Comparison of ENCODE assay signal across 8 cellular contexts in genomic region chr3:152471814-152472605, GRCh38.
DNase-seq lines count a peak whose midpoint lies in the region; ATAC-seq and TF ChIP-seq lines count a peak whose summit lies in the region.

No MANE protein-coding gene starts in this region.

- H3K27ac ChIP-seq in DOHH2 (ENCODE audit: low read depth, low read length) (no peak overlapping the region), Karpas-422 (ENCODE audit: low read length) (no peak overlapping the region), right atrium auricular region (peak overlapping the region in 1 of 2 donors; percentile 46), gastrocnemius medialis (peak overlapping the region; percentile 34 to 62 (median 53))

- H3K27ac Mint-ChIP-seq in T-cell = peak overlapping the region; percentile 72 to 80

- H3K27me3 ChIP-seq in DOHH2 (ENCODE audit: control insufficient read depth, low read length) = no peaks in the 10 kb centered on the region
- no peaks in the 10 kb centered on the region for H3K27me3 ChIP-seq in Karpas-422 (ENCODE audit: low read length)
- no peaks in the 10 kb centered on the region for H3K27me3 ChIP-seq in adipocyte (replicated peaks; ENCODE audit: control insufficient read depth, insufficient read depth, low read length)
- no peaks in the 10 kb centered on the region for H3K27me3 ChIP-seq in right atrium auricular region
- H3K27me3 ChIP-seq in gastrocnemius medialis = no peaks in the 10 kb centered on the region

- H3K4me3 ChIP-seq in DOHH2 (ENCODE audit: low read length) = peak overlapping the region; percentile 54
- no peak overlapping the region for H3K4me3 ChIP-seq in Karpas-422 (ENCODE audit: low read length)
- H3K4me3 ChIP-seq in adipocyte (ENCODE audit: low read length) = peak overlapping the region; percentile 53
- peak overlapping the region in 1 of 2 donors; percentile 28 for H3K4me3 ChIP-seq in right atrium auricular region
- peak overlapping the region in 2 of 4 donors; percentile 13 to 31 for H3K4me3 ChIP-seq in gastrocnemius medialis

- H3K9me2 ChIP-seq in DOHH2 (replicated peaks; ENCODE audit: control insufficient read depth, low read length) (no peaks in the 10 kb centered on the region), Karpas-422 (replicated peaks; ENCODE audit: insufficient read depth, low read length) (no peaks in the 10 kb centered on the region)

- intact Hi-C loops in gastrocnemius medialis (cut with DNase I; ENCODE audit: low total_unique reads) = loop anchor here (1.0 to 2.0 kb wide), 3 partner anchors 102 to 399 kb away; no protein-coding TSS in a partner anchor

- H3K36me3 ChIP-seq in DOHH2 (ENCODE audit: control insufficient read depth, low read length) (peaks cover under 1% of the 10 kb centered on the region; the same call in 1 of the 2 replicates), Karpas-422 (ENCODE audit: insufficient read depth, low read length) (no peaks in the 10 kb centered on the region), adipocyte (ENCODE audit: control insufficient read depth, insufficient read depth, low read length, severe bottlenecking) (no peaks in the 10 kb centered on the region), right atrium auricular region (no peaks in the 10 kb centered on the region), gastrocnemius medialis (no peaks in the 10 kb centered on the region)

- TF ChIP-seq CTCF in DOHH2 (IDR thresholded peaks at IDR 0.05; ENCODE audit: low read depth, low read length, poor library complexity, severe bottlenecking) = peak; percentile 59
- peak; percentile 70 to 80 for TF ChIP-seq CTCF in right atrium auricular region (IDR thresholded peaks at IDR 0.05)
- peak; percentile 72 to 78 (median 76) for TF ChIP-seq CTCF in gastrocnemius medialis (IDR thresholded peaks at IDR 0.05 in 4 of 5, conservative IDR thresholded peaks at IDR 0.05 in 1 of 5)

- peaks cover 16 to 20% (median 16%) of the 10 kb centered on the region in 3 donors for H3K4me1 Mint-ChIP-seq in T-cell

- H3K9me3 ChIP-seq in DOHH2 (ENCODE audit: control insufficient read depth, insufficient read depth, low read length) (no peaks in the 10 kb centered on the region), Karpas-422 (ENCODE audit: low read length) (no peaks in the 10 kb centered on the region), adipocyte (ENCODE audit: control insufficient read depth, low read length) (peaks cover 8% of the 10 kb centered on the region), right atrium auricular region (peaks cover 0 to 7% of the 10 kb centered on the region in 2 donors), gastrocnemius medialis (no peaks in the 10 kb centered on the region)

- peak overlapping the region; percentile 62 to 72 (median 66) for H3K4me3 Mint-ChIP-seq in T-cell

- POLR2A ChIA-PET in T-cell (lab: Charles Lee) = interaction anchor here (0.5 to 0.6 kb wide), 2 partner anchors 47 to 266 kb away, joined by 4 to 7 read pairs; no protein-coding TSS in a partner anchor

- peaks cover 0 to 3% (median 0%) of the 10 kb centered on the region in 3 donors for H3K9me3 Mint-ChIP-seq in T-cell

- H3K9ac ChIP-seq in Karpas-422 (ENCODE audit: low read length) (no peak overlapping the region), adipocyte (ENCODE audit: low read length) (peak overlapping the region; percentile 32)

- in situ Hi-C loops in gastrocnemius medialis (cut with MboI; ENCODE audit: low sequenced_read_pairs in 4 of 4) = loop anchor here (10.0 to 25.0 kb wide), 4 partner anchors 103 to 410 kb away; no protein-coding TSS in a partner anchor

- peaks cover 32% of the 10 kb centered on the region for H3F3A ChIP-seq in DOHH2 (ENCODE audit: control insufficient read depth, insufficient read depth)

- CTCF ChIA-PET in T-cell (lab: Charles Lee) = interaction anchor here (0.6 to 2.3 kb wide), 16 partner anchors 10 to 446 kb away, joined by 3 to 15 read pairs (median 4); no protein-coding TSS in a partner anchor

- peaks cover under 1% of the 10 kb centered on the region for H3K36me3 Mint-ChIP-seq in T-cell

- no peak for TF ChIP-seq POLR2A in gastrocnemius medialis (IDR thresholded peaks at IDR 0.05)

- no peaks in the 10 kb centered on the region for H3K27me3 Mint-ChIP-seq in T-cell

- H4K20me1 ChIP-seq in DOHH2 (ENCODE audit: control insufficient read depth, insufficient read depth, low read depth, low read length) (no peaks in the 10 kb centered on the region), Karpas-422 (ENCODE audit: insufficient read depth, low read depth, low read length) (no peaks in the 10 kb centered on the region; the same call in 1 of the 2 replicates)

- H2AFZ ChIP-seq in Karpas-422 (ENCODE audit: low read length) = no peak overlapping the region

- H3K4me1 ChIP-seq in DOHH2 (ENCODE audit: control insufficient read depth, low read length) (peaks cover 15% of the 10 kb centered on the region), Karpas-422 (ENCODE audit: low read length) (peaks cover 3% of the 10 kb centered on the region; the same call in 1 of the 2 replicates), adipocyte (ENCODE audit: control insufficient read depth, insufficient read depth, low read length) (peaks cover 8% of the 10 kb centered on the region), right atrium auricular region (no peaks in the 10 kb centered on the region), gastrocnemius medialis (peaks cover 13% of the 10 kb centered on the region in 2 donors)

- peak; percentile 72 for ATAC-seq in GM21576 (IDR thresholded peaks at IDR 0.05; ENCODE audit: unreplicated experiment)
- peak; percentile 81 to 89 (median 84) for ATAC-seq in T-cell (replicated peaks in 1 of 4)
- peak; percentile 62 to 63 for ATAC-seq in gastrocnemius medialis
- no peak for ATAC-seq in HG02970 (IDR thresholded peaks at IDR 0.05; ENCODE audit: low FRiP score, unreplicated experiment)

- DNase-seq in Karpas-422 = peak; percentile 84
- peak; percentile 46 to 81 (median 66) for DNase-seq in T-cell
- DNase-seq in adipocyte (ENCODE audit: low read depth) = peak; percentile 87
- peak; percentile 80 for DNase-seq in right atrium auricular region (ENCODE audit: low spot score)
- peak; percentile 32 to 52 for DNase-seq in gastrocnemius medialis

- H3K79me2 ChIP-seq in DOHH2 (ENCODE audit: control insufficient read depth, low read length) (no peaks in the 10 kb centered on the region), Karpas-422 (ENCODE audit: low read length) (no peaks in the 10 kb centered on the region)

- H3K4me2 ChIP-seq in DOHH2 (ENCODE audit: low read length) = peak overlapping the region; percentile 62
- H3K4me2 ChIP-seq in Karpas-422 (ENCODE audit: low read depth, low read length, poor library complexity, severe bottlenecking) = no peak overlapping the region

Comparison
In these comparisons a context has a peak if more than half of its experiments do, and no peak if none do; other contexts are left out.
1. H3K27ac ChIP-seq: peak in gastrocnemius medialis (4 of 4); none in DOHH2 (single experiment) and Karpas-422 (single experiment).
2. Peak in every context shown above with its lines, with median percentiles within 50 percentile points of each other: CTCF ChIP-seq and DNase-seq.